ENCODE assay signal across 10 cellular contexts in the genomic region with DNA sequence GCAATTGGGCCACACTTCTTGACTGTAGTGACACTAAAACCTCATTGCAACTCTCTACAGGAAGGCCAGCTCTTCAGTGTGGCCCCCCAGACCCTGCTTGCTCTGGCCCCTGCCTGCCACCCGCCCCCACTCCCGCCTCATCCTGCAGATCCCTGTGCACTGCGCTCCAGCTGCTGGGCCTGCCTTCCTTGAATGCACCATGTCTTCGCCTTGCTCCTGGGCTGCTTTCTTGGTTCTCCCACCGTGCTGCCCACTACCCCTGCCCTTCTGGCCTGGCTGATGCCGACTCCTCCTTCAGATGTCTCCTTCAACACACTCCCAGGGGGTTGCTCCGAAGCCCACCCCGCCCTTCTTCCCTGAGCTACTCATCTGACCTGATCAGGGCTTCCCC.
A peak's percentile ranks its signal among the peaks of the same experiment; 100 is the strongest.
DNase-seq lines count a peak whose midpoint lies in the region; ATAC-seq and TF ChIP-seq lines count a peak whose summit lies in the region.
"Had no signal": no experiment of that assay in that cellular context is flagged by ENCODE, and none has a peak within 500 bp of the region (broad histone marks: within the 10 kb centered on the region; RNA-seq: fewer than 3 reads in every experiment).

No MANE protein-coding gene starts in this region.

- no peaks in the 10 kb centered on the region for H3K4me1 Mint-ChIP-seq in Calu3 (ENCODE audit: low read depth, unreplicated experiment)
- peaks cover 16% of the 10 kb centered on the region for H3K4me1 Mint-ChIP-seq in T-helper 17 cell
- peaks cover 7% of the 10 kb centered on the region for H3K4me1 Mint-ChIP-seq in activated CD4-positive, alpha-beta T cell treated with anti-CD3 and anti-CD28 coated beads, Interleukin-2, amount 10 ng/mL, durations not matched to agents 7 days and 5 days
- peaks cover 4% of the 10 kb centered on the region for H3K4me1 Mint-ChIP-seq in activated T-helper 17 cell treated with anti-CD3 and anti-CD28 coated beads, Interleukin-2, amount 50 U/mL, for 72 hours

- H4K20me1 ChIP-seq in smooth muscle cell (ENCODE audit: low read depth) = no peaks in the 10 kb centered on the region

- H3K4me3 ChIP-seq in iPS-18a (ENCODE audit: low read length) = peak overlapping the region; percentile 28
- H3K4me3 ChIP-seq in smooth muscle cell = no peak overlapping the region
- H3K4me3 ChIP-seq in MG63 = no peak overlapping the region

- no peaks in the 10 kb centered on the region for H3K27me3 Mint-ChIP-seq in Calu3 (ENCODE audit: unreplicated experiment)
- H3K27me3 Mint-ChIP-seq in T-helper 17 cell = no peaks in the 10 kb centered on the region
- H3K27me3 Mint-ChIP-seq in activated CD4-positive, alpha-beta T cell treated with anti-CD3 and anti-CD28 coated beads, Interleukin-2, amount 10 ng/mL, durations not matched to agents 7 days and 5 days = no peaks in the 10 kb centered on the region
- no peaks in the 10 kb centered on the region for H3K27me3 Mint-ChIP-seq in activated T-helper 17 cell treated with anti-CD3 and anti-CD28 coated beads, Interleukin-2, amount 50 U/mL, for 72 hours
- H3K27me3 Mint-ChIP-seq: activated naive CD8-positive, alpha-beta T cell; stimulated activated naive CD8-positive, alpha-beta T cell treated with anti-CD3 and anti-CD28 coated beads, Interleukin-15, Interleukin-2, amounts not matched to agents 100 ng/mL and 50 ng/mL, for 24 hours had no signal

- H3K4me3 Mint-ChIP-seq in Calu3 (ENCODE audit: low read depth, unreplicated experiment) (no peak overlapping the region), T-helper 17 cell (no peak overlapping the region)
- H3K4me3 Mint-ChIP-seq in activated CD4-positive, alpha-beta T cell treated with anti-CD3 and anti-CD28 coated beads, Interleukin-2, amount 10 ng/mL, durations not matched to agents 7 days and 5 days = no peak overlapping the region
- no peak overlapping the region for H3K4me3 Mint-ChIP-seq in activated T-helper 17 cell treated with anti-CD3 and anti-CD28 coated beads, Interleukin-2, amount 50 U/mL, for 72 hours
- H3K4me3 Mint-ChIP-seq: activated naive CD8-positive, alpha-beta T cell; stimulated activated naive CD8-positive, alpha-beta T cell treated with anti-CD3 and anti-CD28 coated beads, Interleukin-15, Interleukin-2, amounts not matched to agents 100 ng/mL and 50 ng/mL, for 24 hours had no signal

- CTCF ChIA-PET in Calu3 (lab: Charles Lee) = no interaction called here
- CTCF ChIA-PET in activated CD4-positive, alpha-beta T cell treated with anti-CD3 and anti-CD28 coated beads, Interleukin-2, amount 10 ng/mL, durations not matched to agents 7 days and 5 days (lab: Charles Lee) = interaction anchor here (0.5 to 0.6 kb wide), 2 partner anchors 43 to 44 kb away, joined by 3 to 5 read pairs; no protein-coding TSS in a partner anchor

- DNase-seq in Calu3 (no peak), T-helper 17 cell (no peak), smooth muscle cell (lab: John Stamatoyannopoulos, UW; ENCODE audit: unreplicated experiment) (no peak), MG63 (no peak)
- DNase-seq in activated CD4-positive, alpha-beta T cell treated with anti-CD3 and anti-CD28 coated beads, Interleukin-2, amount 10 ng/mL, durations not matched to agents 7 days and 5 days = no peak
- DNase-seq in activated CD4-positive, alpha-beta T cell treated with anti-CD3 and anti-CD28 coated beads, Interleukin-2, amount 50 U/mL, for 48 hours = no peak

- H3K9ac ChIP-seq in iPS-18a (ENCODE audit: low read length) = peak overlapping the region; percentile 55
- no peak overlapping the region for H3K9ac ChIP-seq in smooth muscle cell (ENCODE audit: low read depth)

- H3K9me3 ChIP-seq in T-helper 17 cell (ENCODE audit: control insufficient read depth, low read length, poor library complexity, severe bottlenecking) (no peaks in the 10 kb centered on the region), iPS-18a (ENCODE audit: control insufficient read depth, low read depth, low read length) (no peaks in the 10 kb centered on the region), smooth muscle cell (replicated peaks; ENCODE audit: low read depth) (no peaks in the 10 kb centered on the region), MG63 (no peaks in the 10 kb centered on the region)

- no TSS peak for BruUV-seq in Calu3 (replicated peaks; lab: Mats Ljungman, UMichigan)

- H2AFZ ChIP-seq in smooth muscle cell (ENCODE audit: low read depth) = no peak overlapping the region

- H3K27ac ChIP-seq in iPS-18a (ENCODE audit: low read length) (no peak overlapping the region), smooth muscle cell (ENCODE audit: low read depth) (peak overlapping the region; percentile 85)

- WGBS in smooth muscle cell (ENCODE audit: low lambda C conversion rate) = 78% methylated on average over 7 of the region's 8 CpGs

- no peaks in the 10 kb centered on the region for H3K36me3 ChIP-seq in iPS-18a (ENCODE audit: control insufficient read depth, low read depth, low read length)
- no peaks in the 10 kb centered on the region for H3K36me3 ChIP-seq in smooth muscle cell (ENCODE audit: low read depth)
- H3K36me3 ChIP-seq in MG63 = peaks cover 3% of the 10 kb centered on the region; the same call in 1 of the 2 replicates

- H3K27ac Mint-ChIP-seq in Calu3 (ENCODE audit: unreplicated experiment) (peak overlapping the region; percentile 48), T-helper 17 cell (peak overlapping the region; percentile 49)
- no peak overlapping the region for H3K27ac Mint-ChIP-seq in activated CD4-positive, alpha-beta T cell treated with anti-CD3 and anti-CD28 coated beads, Interleukin-2, amount 10 ng/mL, durations not matched to agents 7 days and 5 days
- H3K27ac Mint-ChIP-seq in activated T-helper 17 cell treated with anti-CD3 and anti-CD28 coated beads, Interleukin-2, amount 50 U/mL, for 72 hours = no peak overlapping the region
- H3K27ac Mint-ChIP-seq: activated naive CD8-positive, alpha-beta T cell; stimulated activated naive CD8-positive, alpha-beta T cell treated with anti-CD3 and anti-CD28 coated beads, Interleukin-15, Interleukin-2, amounts not matched to agents 100 ng/mL and 50 ng/mL, for 24 hours had no signal

- intact Hi-C loops in Calu3 (cut with micrococcal nuclease; ENCODE audit: unreplicated experiment) = no loop called here

- H3K4me2 ChIP-seq in smooth muscle cell = peak overlapping the region; percentile 41

- no peaks in the 10 kb centered on the region for H3K79me2 ChIP-seq in smooth muscle cell (ENCODE audit: low read depth)

- no peaks in the 10 kb centered on the region for H3K9me3 Mint-ChIP-seq in Calu3 (ENCODE audit: low read depth, unreplicated experiment)
- H3K9me3 Mint-ChIP-seq in activated CD4-positive, alpha-beta T cell treated with anti-CD3 and anti-CD28 coated beads, Interleukin-2, amount 10 ng/mL, durations not matched to agents 7 days and 5 days = no peaks in the 10 kb centered on the region
- H3K9me3 Mint-ChIP-seq in activated T-helper 17 cell treated with anti-CD3 and anti-CD28 coated beads, Interleukin-2, amount 50 U/mL, for 72 hours = no peaks in the 10 kb centered on the region
- H3K9me3 Mint-ChIP-seq: stimulated activated naive CD8-positive, alpha-beta T cell treated with anti-CD3 and anti-CD28 coated beads, Interleukin-15, Interleukin-2, amounts not matched to agents 100 ng/mL and 50 ng/mL, for 24 hours had no signal

- H3F3A ChIP-seq in smooth muscle cell (ENCODE audit: low read depth) = peaks cover 14% of the 10 kb centered on the region

- POLR2A ChIA-PET in activated CD4-positive, alpha-beta T cell treated with anti-CD3 and anti-CD28 coated beads, Interleukin-2, amount 10 ng/mL, durations not matched to agents 7 days and 5 days (lab: Charles Lee) = no interaction called here

- H3K4me1 ChIP-seq in iPS-18a (ENCODE audit: control insufficient read depth, low read depth, low read length) (peaks cover 34% of the 10 kb centered on the region), smooth muscle cell (ENCODE audit: low read depth) (peaks cover 25% of the 10 kb centered on the region)

- H3K27me3 ChIP-seq in iPS-18a (ENCODE audit: control insufficient read depth, insufficient read depth, low read length) (no peaks in the 10 kb centered on the region), smooth muscle cell (ENCODE audit: low read depth) (no peaks in the 10 kb centered on the region), MG63 (no peaks in the 10 kb centered on the region)

- H3K36me3 Mint-ChIP-seq in Calu3 (ENCODE audit: insufficient read depth, unreplicated experiment) (peaks cover 6% of the 10 kb centered on the region), T-helper 17 cell (ENCODE audit: low read depth) (peaks cover 9% of the 10 kb centered on the region)
- no peaks in the 10 kb centered on the region for H3K36me3 Mint-ChIP-seq in activated CD4-positive, alpha-beta T cell treated with anti-CD3 and anti-CD28 coated beads, Interleukin-2, amount 10 ng/mL, durations not matched to agents 7 days and 5 days (ENCODE audit: low read depth)
- H3K36me3 Mint-ChIP-seq in activated T-helper 17 cell treated with anti-CD3 and anti-CD28 coated beads, Interleukin-2, amount 50 U/mL, for 72 hours (ENCODE audit: low read depth) = no peaks in the 10 kb centered on the region

- ATAC-seq in T-helper 17 cell = no peak
- ATAC-seq in activated T-helper 17 cell treated with anti-CD3 and anti-CD28 coated beads, Interleukin-2, amount 50 U/mL, for 72 hours (replicated peaks) = no peak

- TF ChIP-seq CTCF in Calu3 (IDR thresholded peaks at IDR 0.05; ENCODE audit: unreplicated experiment) = no peak
- no peak for TF ChIP-seq CTCF in smooth muscle cell (IDR thresholded peaks at IDR 0.05; ENCODE audit: borderline replicate concordance, insufficient read depth, poor library complexity, severe bottlenecking)

Comparison
In these comparisons a context has a peak if more than half of its experiments do, and no peak if none do; other contexts are left out.
1. H3K27ac Mint-ChIP-seq: peak in Calu3 (single experiment) and T-helper 17 cell (single experiment); none in activated CD4-positive, alpha-beta T cell treated with anti-CD3 and anti-CD28 coated beads, Interleukin-2, amount 10 ng/mL, durations not matched to agents 7 days and 5 days (single experiment) and activated T-helper 17 cell treated with anti-CD3 and anti-CD28 coated beads, Interleukin-2, amount 50 U/mL, for 72 hours (single experiment).